Comparison of ENCODE assay signal across 13 cellular contexts in genomic region chr6:31308845-31309175, GRCh38. TPM values are rescaled to one million over a fixed set of nuclear protein-coding genes. Genes with fewer than 3 reads are reported as not detected.
DNase-seq lines count a peak whose midpoint lies in the region; ATAC-seq, FAIRE-seq and TF ChIP-seq lines count a peak whose summit lies in the region.
"Had no signal": no experiment of that assay in that cellular context is flagged by ENCODE, and none has a peak within 500 bp of the region (broad histone marks: within the 10 kb centered on the region; RNA-seq: fewer than 3 reads in every experiment).

No MANE protein-coding gene starts in this region.

- FAIRE-seq in frontal cortex (lab: Jason Lieb, UNC) = no peak

- H3K27me3 Mint-ChIP-seq in Calu3 (ENCODE audit: unreplicated experiment) = peaks cover 98% of the 10 kb centered on the region

- BruUV-seq in Calu3 (replicated peaks; lab: Mats Ljungman, UMichigan) = no TSS peak

- CTCF ChIA-PET in Calu3 (lab: Charles Lee) = interaction anchor here (0.6 kb wide), 2 partner anchors 16 to 190 kb away, joined by 5 to 7 read pairs; no protein-coding TSS in a partner anchor
- CTCF ChIA-PET in GM10248 (lab: Yijun Ruan, JAX) = interaction anchor here (1.1 to 2.5 kb wide), 6 partner anchors 13 to 114 kb away, joined by 3 to 9 read pairs (median 4); no protein-coding TSS in a partner anchor

- peak overlapping the region; percentile 93; the same call in 1 of the 2 replicates for H3K4me2 ChIP-seq in OCI-LY1 (ENCODE audit: low read length)

- H3K9ac ChIP-seq in OCI-LY1 (ENCODE audit: low read length) (no peak overlapping the region), rectal smooth muscle tissue (ENCODE audit: low read length) (no peak overlapping the region)

- H3K36me3 Mint-ChIP-seq in Calu3 (ENCODE audit: insufficient read depth, unreplicated experiment) = peaks cover 9% of the 10 kb centered on the region

- H3K4me3 ChIP-seq in OCI-LY1 (ENCODE audit: low read depth, low read length, poor library complexity, severe bottlenecking) (peak overlapping the region; percentile 63), gastroesophageal sphincter (peak overlapping the region in 1 of 2 donors; percentile 43), rectal smooth muscle tissue (ENCODE audit: low read length) (peak overlapping the region; percentile 57)
- H3K4me3 ChIP-seq: lung had no signal

- H3K79me2 ChIP-seq in OCI-LY1 (ENCODE audit: insufficient read depth, low read length) = no peaks in the 10 kb centered on the region

- POLR2A ChIA-PET in GM10248 (lab: Yijun Ruan, JAX) = interaction anchor here (0.6 to 1.2 kb wide), 5 partner anchors 23 to 46 kb away, joined by 3 to 4 read pairs (median 3); no protein-coding TSS in a partner anchor

- H3K27ac Mint-ChIP-seq in Calu3 (ENCODE audit: unreplicated experiment) = no peak overlapping the region

- H3K4me1 Mint-ChIP-seq in Calu3 (ENCODE audit: low read depth, unreplicated experiment) = no peaks in the 10 kb centered on the region

- no peaks in the 10 kb centered on the region for H3K9me3 Mint-ChIP-seq in Calu3 (ENCODE audit: low read depth, unreplicated experiment)

- H3K4me1 ChIP-seq in OCI-LY1 (ENCODE audit: insufficient read depth, low read length, severe bottlenecking) (peaks cover 8% of the 10 kb centered on the region), gastroesophageal sphincter (peaks cover 0 to 14% (median 9%) of the 10 kb centered on the region in 3 donors), rectal smooth muscle tissue (ENCODE audit: control insufficient read depth, insufficient read depth, low read length) (no peaks in the 10 kb centered on the region)
- H3K4me1 ChIP-seq: foreskin keratinocyte had no signal

- DNase-seq in Calu3 = no peak
- no peak for DNase-seq in GM10248 (ENCODE audit: extremely low spot score)
- no peak for DNase-seq in NCI-H748 (lab: John Stamatoyannopoulos, UW; ENCODE audit: unreplicated experiment)
- no peak for DNase-seq in NCI-H526 treated with DMSO at 0.1 percent for 48 hours (lab: John Stamatoyannopoulos, UW)
- no peak for DNase-seq in frontal cortex (ENCODE audit: low spot score in 2 of 2)
- DNase-seq: foreskin keratinocyte, GF-D8, KG1, NCI-H187 treated with DMSO at 0.1 percent for 48 hours had no signal

- H4K20me1 ChIP-seq in OCI-LY1 (ENCODE audit: insufficient read depth, low read length) = no peaks in the 10 kb centered on the region

- peak overlapping the region; percentile 46 for H3K4me3 Mint-ChIP-seq in Calu3 (ENCODE audit: low read depth, unreplicated experiment)

- no peaks in the 10 kb centered on the region for H3K9me3 ChIP-seq in OCI-LY1 (ENCODE audit: low read length)
- H3K9me3 ChIP-seq in gastroesophageal sphincter = no peaks in the 10 kb centered on the region

- no peaks in the 10 kb centered on the region for H3K9me2 ChIP-seq in OCI-LY1 (ENCODE audit: low read depth, low read length)

- 18 to 20% methylated on average over 2 of the region's 11 CpGs for WGBS in gastroesophageal sphincter (ENCODE audit: low coverage in 1 of 2), 2 donors

- H3K27ac ChIP-seq in OCI-LY1 (ENCODE audit: low read depth, low read length, poor library complexity, severe bottlenecking) (no peak overlapping the region), gastroesophageal sphincter (no peak overlapping the region), rectal smooth muscle tissue (ENCODE audit: low read depth, low read length) (no peak overlapping the region)
- H3K27ac ChIP-seq: foreskin keratinocyte had no signal

- H2AFZ ChIP-seq in OCI-LY1 (ENCODE audit: low read length) = no peak overlapping the region

- no peaks in the 10 kb centered on the region for H3F3A ChIP-seq in OCI-LY1 (ENCODE audit: insufficient read depth, low read length)

- ATAC-seq in gastroesophageal sphincter = peak; percentile 7

- TF ChIP-seq EP300 in gastroesophageal sphincter (IDR thresholded peaks at IDR 0.05) = no peak

- H3K27me3 ChIP-seq in OCI-LY1 (ENCODE audit: insufficient read depth, low read length) (peaks cover 7% of the 10 kb centered on the region; the same call in 1 of the 2 replicates), gastroesophageal sphincter (peaks cover 48% of the 10 kb centered on the region), rectal smooth muscle tissue (ENCODE audit: control insufficient read depth, insufficient read depth, low read length) (peaks cover 7% of the 10 kb centered on the region)

- no peak for TF ChIP-seq CTCF in Calu3 (IDR thresholded peaks at IDR 0.05; ENCODE audit: unreplicated experiment)
- no peak for TF ChIP-seq CTCF in OCI-LY1 (IDR thresholded peaks at IDR 0.05; ENCODE audit: low read length)
- TF ChIP-seq CTCF in gastroesophageal sphincter (IDR thresholded peaks at IDR 0.05) = no peak
- no peak for TF ChIP-seq CTCF in GM10248 (IDR thresholded peaks at IDR 0.05; ENCODE audit: control extremely low read depth, extremely low read depth, low read depth, missing control alignments)

- no peak for TF ChIP-seq POLR2A in gastroesophageal sphincter (IDR thresholded peaks at IDR 0.05)

- H3K36me3 ChIP-seq in OCI-LY1 (ENCODE audit: insufficient read depth, low read length) (no peaks in the 10 kb centered on the region), gastroesophageal sphincter (no peaks in the 10 kb centered on the region), rectal smooth muscle tissue (ENCODE audit: control insufficient read depth, insufficient read depth, low read length) (no peaks in the 10 kb centered on the region)

- intact Hi-C loops in Calu3 (cut with micrococcal nuclease; ENCODE audit: unreplicated experiment) = no loop called here

RNA-seq across cellular contexts. Expression of gene HLA-C, which starts 36.9 kb away (rescaled TPM):
- 652 and 1,216 TPM in 2 replicates for total RNA-seq in Calu3 (2022)
- 100 to 1,000 TPM; 206 to 531 (median 257) TPM for total RNA-seq in gastroesophageal sphincter
- total RNA-seq in frontal cortex = 22.0 TPM

RNA-seq across cellular contexts. Expression of gene HLA-B, which starts 48.2 kb away (rescaled TPM):
- total RNA-seq in Calu3 (2022) (1,078 and 2,594 TPM in 2 replicates), gastroesophageal sphincter (100 to 1,000 TPM; 299 to 991 (median 620) TPM), frontal cortex (41.6 TPM)
